In the genomic region with DNA sequence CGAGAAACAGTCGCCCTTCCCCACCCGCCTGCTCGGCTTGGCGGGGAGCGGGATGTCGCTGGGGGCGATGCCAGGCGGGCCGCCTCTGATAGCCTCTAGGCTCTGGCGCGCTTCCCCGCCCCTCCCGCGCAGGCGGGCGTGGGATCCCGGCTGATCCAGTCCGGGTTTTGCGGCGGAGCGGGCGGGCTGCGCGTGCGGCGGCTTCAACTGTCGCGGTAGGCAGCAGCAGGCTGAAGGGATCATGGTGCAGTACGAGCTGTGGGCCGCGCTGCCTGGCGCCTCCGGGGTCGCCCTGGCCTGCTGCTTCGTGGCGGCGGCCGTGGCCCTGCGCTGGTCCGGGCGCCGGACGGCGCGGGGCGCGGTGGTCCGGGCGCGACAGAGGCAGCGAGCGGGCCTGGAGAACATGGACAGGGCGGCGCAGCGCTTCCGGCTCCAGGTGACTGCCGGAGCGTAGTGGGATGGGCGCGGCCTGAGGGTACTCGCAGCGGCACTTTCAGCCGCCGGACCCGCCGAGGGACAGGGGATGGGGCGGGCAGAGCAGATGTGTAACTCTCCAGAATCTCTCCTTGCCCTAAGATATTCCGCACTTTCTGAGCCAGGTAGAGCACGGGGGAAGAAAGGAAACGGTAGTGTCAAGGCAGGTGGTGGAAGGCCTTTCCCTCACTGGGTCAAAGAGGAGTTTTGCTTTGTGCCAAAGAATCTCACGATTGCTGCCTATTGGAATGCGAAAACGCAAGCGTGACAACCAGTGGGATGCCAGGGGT, we compare ENCODE assay signal across 1 cellular context.
TF ChIP-seq lines count a peak whose summit lies in the region.

A gene (plus strand): TSS at position 210 of the 764 bp plus-strand sequence. CDS start 32 bp downstream, at position 242.

TF ChIP-seq in HepG2, 621 proteins besides CTCF, POLR2A, EP300 and RAD21 (continued from another document and continues in another):
- TF ChIP-seq, protein P1, sequence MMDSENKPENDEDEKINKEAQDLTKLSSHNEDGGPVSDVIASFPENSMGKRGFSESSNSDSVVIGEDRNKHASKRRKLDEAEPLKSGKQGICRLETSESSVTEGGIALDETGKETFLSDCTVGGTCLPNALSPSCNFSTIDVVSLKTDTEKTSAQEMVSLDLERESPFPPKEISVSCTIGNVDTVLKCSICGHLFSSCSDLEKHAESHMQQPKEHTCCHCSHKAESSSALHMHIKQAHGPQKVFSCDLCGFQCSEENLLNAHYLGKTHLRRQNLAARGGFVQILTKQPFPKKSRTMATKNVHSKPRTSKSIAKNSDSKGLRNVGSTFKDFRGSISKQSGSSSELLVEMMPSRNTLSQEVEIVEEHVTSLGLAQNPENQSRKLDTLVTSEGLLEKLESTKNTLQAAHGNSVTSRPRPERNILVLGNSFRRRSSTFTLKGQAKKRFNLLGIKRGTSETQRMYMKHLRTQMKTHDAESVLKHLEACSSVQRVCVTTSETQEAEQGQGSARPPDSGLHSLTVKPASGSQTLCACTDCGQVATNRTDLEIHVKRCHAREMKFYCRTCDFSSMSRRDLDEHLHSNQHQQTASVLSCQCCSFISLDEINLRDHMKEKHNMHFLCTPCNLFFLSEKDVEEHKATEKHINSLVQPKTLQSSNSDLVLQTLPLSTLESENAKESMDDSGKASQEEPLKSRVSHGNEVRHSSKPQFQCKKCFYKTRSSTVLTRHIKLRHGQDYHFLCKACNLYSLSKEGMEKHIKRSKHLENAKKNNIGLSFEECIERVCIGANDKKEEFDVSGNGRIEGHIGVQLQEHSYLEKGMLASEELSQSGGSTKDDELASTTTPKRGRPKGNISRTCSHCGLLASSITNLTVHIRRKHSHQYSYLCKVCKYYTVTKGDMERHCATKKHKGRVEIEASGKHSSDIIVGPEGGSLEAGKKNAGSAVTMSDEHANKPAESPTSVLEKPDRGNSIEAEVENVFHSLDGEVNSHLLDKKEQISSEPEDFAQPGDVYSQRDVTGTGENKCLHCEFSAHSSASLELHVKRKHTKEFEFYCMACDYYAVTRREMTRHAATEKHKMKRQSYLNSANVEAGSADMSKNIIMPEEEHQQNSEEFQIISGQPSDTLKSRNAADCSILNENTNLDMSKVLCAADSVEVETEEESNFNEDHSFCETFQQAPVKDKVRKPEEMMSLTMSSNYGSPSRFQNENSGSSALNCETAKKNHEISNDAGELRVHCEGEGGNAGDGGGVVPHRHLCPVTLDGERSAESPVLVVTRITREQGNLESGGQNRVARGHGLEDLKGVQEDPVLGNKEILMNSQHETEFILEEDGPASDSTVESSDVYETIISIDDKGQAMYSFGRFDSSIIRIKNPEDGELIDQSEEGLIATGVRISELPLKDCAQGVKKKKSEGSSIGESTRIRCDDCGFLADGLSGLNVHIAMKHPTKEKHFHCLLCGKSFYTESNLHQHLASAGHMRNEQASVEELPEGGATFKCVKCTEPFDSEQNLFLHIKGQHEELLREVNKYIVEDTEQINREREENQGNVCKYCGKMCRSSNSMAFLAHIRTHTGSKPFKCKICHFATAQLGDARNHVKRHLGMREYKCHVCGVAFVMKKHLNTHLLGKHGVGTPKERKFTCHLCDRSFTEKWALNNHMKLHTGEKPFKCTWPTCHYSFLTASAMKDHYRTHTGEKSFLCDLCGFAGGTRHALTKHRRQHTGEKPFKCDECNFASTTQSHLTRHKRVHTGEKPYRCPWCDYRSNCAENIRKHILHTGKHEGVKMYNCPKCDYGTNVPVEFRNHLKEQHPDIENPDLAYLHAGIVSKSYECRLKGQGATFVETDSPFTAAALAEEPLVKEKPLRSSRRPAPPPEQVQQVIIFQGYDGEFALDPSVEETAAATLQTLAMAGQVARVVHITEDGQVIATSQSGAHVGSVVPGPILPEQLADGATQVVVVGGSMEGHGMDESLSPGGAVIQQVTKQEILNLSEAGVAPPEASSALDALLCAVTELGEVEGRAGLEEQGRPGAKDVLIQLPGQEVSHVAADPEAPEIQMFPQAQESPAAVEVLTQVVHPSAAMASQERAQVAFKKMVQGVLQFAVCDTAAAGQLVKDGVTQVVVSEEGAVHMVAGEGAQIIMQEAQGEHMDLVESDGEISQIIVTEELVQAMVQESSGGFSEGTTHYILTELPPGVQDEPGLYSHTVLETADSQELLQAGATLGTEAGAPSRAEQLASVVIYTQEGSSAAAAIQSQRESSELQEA (CRISPR knock-in tag; IDR thresholded peaks at IDR 0.05; ENCODE audit: not compliant biosample characterization), result peak; percentile 82
- TF ChIP-seq HIVEP1 (CRISPR knock-in tag; IDR thresholded peaks at IDR 0.05) (peak; percentile 62; the same call in 1 of the 2 replicates), MYC (CRISPR knock-in tag; IDR thresholded peaks at IDR 0.05; ENCODE audit: borderline replicate concordance) (peak; percentile 87), FOSL1 (CRISPR knock-in tag; IDR thresholded peaks at IDR 0.05; ENCODE audit: borderline replicate concordance) (peak; percentile 12; the same call in 1 of the 2 replicates), KDM3A (CRISPR knock-in tag; IDR thresholded peaks at IDR 0.05; ENCODE audit: low read depth) (0 out of 2 replicates have a peak, but pooled peaks have one; percentile 52), ZNF264 (CRISPR knock-in tag; IDR thresholded peaks at IDR 0.05) (peak; percentile 85), KLF15 (CRISPR knock-in tag; IDR thresholded peaks at IDR 0.05; ENCODE audit: borderline replicate concordance) (0 out of 2 replicates have a peak, but pooled peaks have one; percentile 74), CCDC6 (CRISPR knock-in tag; IDR thresholded peaks at IDR 0.05) (peak; percentile 89), ZNF709 (CRISPR knock-in tag; IDR thresholded peaks at IDR 0.05) (peak; percentile 94), THYN1 (CRISPR knock-in tag; IDR thresholded peaks at IDR 0.05; ENCODE audit: borderline replicate concordance, low read depth) (no peak), RNF2 (conservative IDR thresholded peaks at IDR 0.05; ENCODE audit: low read depth) (peak; percentile 98), SALL1 (CRISPR knock-in tag; IDR thresholded peaks at IDR 0.05) (peak; percentile 95), ZNF30 (CRISPR knock-in tag; IDR thresholded peaks at IDR 0.05) (peak; percentile 95), ARNT (IDR thresholded peaks at IDR 0.05) (no peak), FOXA1 (IDR thresholded peaks at IDR 0.05) (no peak), FOXA1 (CRISPR knock-in tag; IDR thresholded peaks at IDR 0.05) (peak; percentile 40), GATAD2A (CRISPR knock-in tag; IDR thresholded peaks at IDR 0.05) (peak; percentile 39; the same call in 1 of the 2 replicates), ZNF251 (CRISPR knock-in tag; IDR thresholded peaks at IDR 0.05) (no peak), ZNF143 (CRISPR knock-in tag; IDR thresholded peaks at IDR 0.05) (peak; percentile 39), MIER2 (CRISPR knock-in tag; IDR thresholded peaks at IDR 0.05) (0 out of 2 replicates have a peak, but pooled peaks have one; percentile 21), EHMT2 (IDR thresholded peaks at IDR 0.05; ENCODE audit: borderline replicate concordance, low read depth, low read length) (no peak), HDAC2 (CRISPR knock-in tag; IDR thresholded peaks at IDR 0.05) (peak; percentile 44), NBN (conservative IDR thresholded peaks at IDR 0.05) (no peak)
- TF ChIP-seq, protein P2, sequence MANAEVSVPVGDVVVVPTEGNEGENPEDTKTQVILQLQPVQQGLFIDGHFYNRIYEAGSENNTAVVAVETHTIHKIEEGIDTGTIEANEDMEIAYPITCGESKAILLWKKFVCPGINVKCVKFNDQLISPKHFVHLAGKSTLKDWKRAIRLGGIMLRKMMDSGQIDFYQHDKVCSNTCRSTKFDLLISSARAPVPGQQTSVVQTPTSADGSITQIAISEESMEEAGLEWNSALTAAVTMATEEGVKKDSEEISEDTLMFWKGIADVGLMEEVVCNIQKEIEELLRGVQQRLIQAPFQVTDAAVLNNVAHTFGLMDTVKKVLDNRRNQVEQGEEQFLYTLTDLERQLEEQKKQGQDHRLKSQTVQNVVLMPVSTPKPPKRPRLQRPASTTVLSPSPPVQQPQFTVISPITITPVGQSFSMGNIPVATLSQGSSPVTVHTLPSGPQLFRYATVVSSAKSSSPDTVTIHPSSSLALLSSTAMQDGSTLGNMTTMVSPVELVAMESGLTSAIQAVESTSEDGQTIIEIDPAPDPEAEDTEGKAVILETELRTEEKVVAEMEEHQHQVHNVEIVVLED (CRISPR knock-in tag; IDR thresholded peaks at IDR 0.05; ENCODE audit: borderline replicate concordance), result peak; percentile 73
- TF ChIP-seq, protein P3, sequence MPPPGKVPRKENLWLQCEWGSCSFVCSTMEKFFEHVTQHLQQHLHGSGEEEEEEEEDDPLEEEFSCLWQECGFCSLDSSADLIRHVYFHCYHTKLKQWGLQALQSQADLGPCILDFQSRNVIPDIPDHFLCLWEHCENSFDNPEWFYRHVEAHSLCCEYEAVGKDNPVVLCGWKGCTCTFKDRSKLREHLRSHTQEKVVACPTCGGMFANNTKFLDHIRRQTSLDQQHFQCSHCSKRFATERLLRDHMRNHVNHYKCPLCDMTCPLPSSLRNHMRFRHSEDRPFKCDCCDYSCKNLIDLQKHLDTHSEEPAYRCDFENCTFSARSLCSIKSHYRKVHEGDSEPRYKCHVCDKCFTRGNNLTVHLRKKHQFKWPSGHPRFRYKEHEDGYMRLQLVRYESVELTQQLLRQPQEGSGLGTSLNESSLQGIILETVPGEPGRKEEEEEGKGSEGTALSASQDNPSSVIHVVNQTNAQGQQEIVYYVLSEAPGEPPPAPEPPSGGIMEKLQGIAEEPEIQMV (CRISPR knock-in tag; IDR thresholded peaks at IDR 0.05; ENCODE audit: low read depth), result peak; percentile 79; the same call in 1 of the 2 replicates
- TF ChIP-seq, protein P4, sequence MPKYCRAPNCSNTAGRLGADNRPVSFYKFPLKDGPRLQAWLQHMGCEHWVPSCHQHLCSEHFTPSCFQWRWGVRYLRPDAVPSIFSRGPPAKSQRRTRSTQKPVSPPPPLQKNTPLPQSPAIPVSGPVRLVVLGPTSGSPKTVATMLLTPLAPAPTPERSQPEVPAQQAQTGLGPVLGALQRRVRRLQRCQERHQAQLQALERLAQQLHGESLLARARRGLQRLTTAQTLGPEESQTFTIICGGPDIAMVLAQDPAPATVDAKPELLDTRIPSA (CRISPR knock-in tag; IDR thresholded peaks at IDR 0.05; ENCODE audit: borderline replicate concordance), result no peak
- TF ChIP-seq, protein P5, sequence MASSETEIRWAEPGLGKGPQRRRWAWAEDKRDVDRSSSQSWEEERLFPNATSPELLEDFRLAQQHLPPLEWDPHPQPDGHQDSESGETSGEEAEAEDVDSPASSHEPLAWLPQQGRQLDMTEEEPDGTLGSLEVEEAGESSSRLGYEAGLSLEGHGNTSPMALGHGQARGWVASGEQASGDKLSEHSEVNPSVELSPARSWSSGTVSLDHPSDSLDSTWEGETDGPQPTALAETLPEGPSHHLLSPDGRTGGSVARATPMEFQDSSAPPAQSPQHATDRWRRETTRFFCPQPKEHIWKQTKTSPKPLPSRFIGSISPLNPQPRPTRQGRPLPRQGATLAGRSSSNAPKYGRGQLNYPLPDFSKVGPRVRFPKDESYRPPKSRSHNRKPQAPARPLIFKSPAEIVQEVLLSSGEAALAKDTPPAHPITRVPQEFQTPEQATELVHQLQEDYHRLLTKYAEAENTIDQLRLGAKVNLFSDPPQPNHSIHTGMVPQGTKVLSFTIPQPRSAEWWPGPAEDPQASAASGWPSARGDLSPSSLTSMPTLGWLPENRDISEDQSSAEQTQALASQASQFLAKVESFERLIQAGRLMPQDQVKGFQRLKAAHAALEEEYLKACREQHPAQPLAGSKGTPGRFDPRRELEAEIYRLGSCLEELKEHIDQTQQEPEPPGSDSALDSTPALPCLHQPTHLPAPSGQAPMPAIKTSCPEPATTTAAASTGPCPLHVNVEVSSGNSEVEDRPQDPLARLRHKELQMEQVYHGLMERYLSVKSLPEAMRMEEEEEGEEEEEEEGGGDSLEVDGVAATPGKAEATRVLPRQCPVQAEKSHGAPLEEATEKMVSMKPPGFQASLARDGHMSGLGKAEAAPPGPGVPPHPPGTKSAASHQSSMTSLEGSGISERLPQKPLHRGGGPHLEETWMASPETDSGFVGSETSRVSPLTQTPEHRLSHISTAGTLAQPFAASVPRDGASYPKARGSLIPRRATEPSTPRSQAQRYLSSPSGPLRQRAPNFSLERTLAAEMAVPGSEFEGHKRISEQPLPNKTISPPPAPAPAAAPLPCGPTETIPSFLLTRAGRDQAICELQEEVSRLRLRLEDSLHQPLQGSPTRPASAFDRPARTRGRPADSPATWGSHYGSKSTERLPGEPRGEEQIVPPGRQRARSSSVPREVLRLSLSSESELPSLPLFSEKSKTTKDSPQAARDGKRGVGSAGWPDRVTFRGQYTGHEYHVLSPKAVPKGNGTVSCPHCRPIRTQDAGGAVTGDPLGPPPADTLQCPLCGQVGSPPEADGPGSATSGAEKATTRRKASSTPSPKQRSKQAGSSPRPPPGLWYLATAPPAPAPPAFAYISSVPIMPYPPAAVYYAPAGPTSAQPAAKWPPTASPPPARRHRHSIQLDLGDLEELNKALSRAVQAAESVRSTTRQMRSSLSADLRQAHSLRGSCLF (CRISPR knock-in tag; IDR thresholded peaks at IDR 0.05; ENCODE audit: borderline replicate concordance), result peak; percentile 91; the same call in 1 of the 2 replicates
- TF ChIP-seq, protein P6, sequence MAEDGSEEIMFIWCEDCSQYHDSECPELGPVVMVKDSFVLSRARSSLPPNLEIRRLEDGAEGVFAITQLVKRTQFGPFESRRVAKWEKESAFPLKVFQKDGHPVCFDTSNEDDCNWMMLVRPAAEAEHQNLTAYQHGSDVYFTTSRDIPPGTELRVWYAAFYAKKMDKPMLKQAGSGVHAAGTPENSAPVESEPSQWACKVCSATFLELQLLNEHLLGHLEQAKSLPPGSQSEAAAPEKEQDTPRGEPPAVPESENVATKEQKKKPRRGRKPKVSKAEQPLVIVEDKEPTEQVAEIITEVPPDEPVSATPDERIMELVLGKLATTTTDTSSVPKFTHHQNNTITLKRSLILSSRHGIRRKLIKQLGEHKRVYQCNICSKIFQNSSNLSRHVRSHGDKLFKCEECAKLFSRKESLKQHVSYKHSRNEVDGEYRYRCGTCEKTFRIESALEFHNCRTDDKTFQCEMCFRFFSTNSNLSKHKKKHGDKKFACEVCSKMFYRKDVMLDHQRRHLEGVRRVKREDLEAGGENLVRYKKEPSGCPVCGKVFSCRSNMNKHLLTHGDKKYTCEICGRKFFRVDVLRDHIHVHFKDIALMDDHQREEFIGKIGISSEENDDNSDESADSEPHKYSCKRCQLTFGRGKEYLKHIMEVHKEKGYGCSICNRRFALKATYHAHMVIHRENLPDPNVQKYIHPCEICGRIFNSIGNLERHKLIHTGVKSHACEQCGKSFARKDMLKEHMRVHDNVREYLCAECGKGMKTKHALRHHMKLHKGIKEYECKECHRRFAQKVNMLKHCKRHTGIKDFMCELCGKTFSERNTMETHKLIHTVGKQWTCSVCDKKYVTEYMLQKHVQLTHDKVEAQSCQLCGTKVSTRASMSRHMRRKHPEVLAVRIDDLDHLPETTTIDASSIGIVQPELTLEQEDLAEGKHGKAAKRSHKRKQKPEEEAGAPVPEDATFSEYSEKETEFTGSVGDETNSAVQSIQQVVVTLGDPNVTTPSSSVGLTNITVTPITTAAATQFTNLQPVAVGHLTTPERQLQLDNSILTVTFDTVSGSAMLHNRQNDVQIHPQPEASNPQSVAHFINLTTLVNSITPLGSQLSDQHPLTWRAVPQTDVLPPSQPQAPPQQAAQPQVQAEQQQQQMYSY (CRISPR knock-in tag; IDR thresholded peaks at IDR 0.05), result peak; percentile 100
